Comparison of ENCODE assay signal across 2 cellular contexts in genomic region chr12:80967565-80967964, GRCh38.
TF ChIP-seq lines count a peak whose summit lies in the region.

No MANE protein-coding gene starts in this region.

TF ChIP-seq in HepG2, 621 proteins besides CTCF, POLR2A, EP300 and RAD21:
- TF ChIP-seq PRPF4 (IDR thresholded peaks at IDR 0.05; ENCODE audit: low read depth, low read length, poor library complexity, severe bottlenecking) (no peak), CHD2 (IDR thresholded peaks at IDR 0.05; ENCODE audit: low read depth, low read length) (no peak), MAFK (conservative IDR thresholded peaks at IDR 0.05 in 1 of 2, IDR thresholded peaks at IDR 0.05 in 1 of 2; ENCODE audit: low read length in 2 of 2) (peak; percentile 54 to 55; a peak in 2 of 4 replicates), MAFF (IDR thresholded peaks at IDR 0.05; ENCODE audit: low read depth, low read length) (0 out of 2 replicates have a peak, but pooled peaks have one; percentile 51)
- TF ChIP-seq, protein P1, sequence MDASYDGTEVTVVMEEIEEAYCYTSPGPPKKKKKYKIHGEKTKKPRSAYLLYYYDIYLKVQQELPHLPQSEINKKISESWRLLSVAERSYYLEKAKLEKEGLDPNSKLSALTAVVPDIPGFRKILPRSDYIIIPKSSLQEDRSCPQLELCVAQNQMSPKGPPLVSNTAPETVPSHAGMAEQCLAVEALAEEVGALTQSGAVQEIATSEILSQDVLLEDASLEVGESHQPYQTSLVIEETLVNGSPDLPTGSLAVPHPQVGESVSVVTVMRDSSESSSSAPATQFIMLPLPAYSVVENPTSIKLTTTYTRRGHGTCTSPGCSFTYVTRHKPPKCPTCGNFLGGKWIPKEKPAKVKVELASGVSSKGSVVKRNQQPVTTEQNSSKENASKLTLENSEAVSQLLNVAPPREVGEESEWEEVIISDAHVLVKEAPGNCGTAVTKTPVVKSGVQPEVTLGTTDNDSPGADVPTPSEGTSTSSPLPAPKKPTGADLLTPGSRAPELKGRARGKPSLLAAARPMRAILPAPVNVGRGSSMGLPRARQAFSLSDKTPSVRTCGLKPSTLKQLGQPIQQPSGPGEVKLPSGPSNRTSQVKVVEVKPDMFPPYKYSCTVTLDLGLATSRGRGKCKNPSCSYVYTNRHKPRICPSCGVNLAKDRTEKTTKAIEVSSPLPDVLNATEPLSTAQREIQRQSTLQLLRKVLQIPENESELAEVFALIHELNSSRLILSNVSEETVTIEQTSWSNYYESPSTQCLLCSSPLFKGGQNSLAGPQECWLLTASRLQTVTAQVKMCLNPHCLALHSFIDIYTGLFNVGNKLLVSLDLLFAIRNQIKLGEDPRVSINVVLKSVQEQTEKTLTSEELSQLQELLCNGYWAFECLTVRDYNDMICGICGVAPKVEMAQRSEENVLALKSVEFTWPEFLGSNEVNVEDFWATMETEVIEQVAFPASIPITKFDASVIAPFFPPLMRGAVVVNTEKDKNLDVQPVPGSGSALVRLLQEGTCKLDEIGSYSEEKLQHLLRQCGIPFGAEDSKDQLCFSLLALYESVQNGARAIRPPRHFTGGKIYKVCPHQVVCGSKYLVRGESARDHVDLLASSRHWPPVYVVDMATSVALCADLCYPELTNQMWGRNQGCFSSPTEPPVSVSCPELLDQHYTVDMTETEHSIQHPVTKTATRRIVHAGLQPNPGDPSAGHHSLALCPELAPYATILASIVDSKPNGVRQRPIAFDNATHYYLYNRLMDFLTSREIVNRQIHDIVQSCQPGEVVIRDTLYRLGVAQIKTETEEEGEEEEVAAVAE (CRISPR knock-in tag; IDR thresholded peaks at IDR 0.05; ENCODE audit: borderline replicate concordance) = no peak

TF ChIP-seq in IMR-90, 13 proteins besides CTCF, POLR2A, EP300 and RAD21:
- 0 out of 2 replicates have a peak, but pooled peaks have one; percentile 19 for TF ChIP-seq MAFK (IDR thresholded peaks at IDR 0.05; ENCODE audit: low read depth, low read length)
- no peak for TF ChIP-seq RFX5 (IDR thresholded peaks at IDR 0.05; ENCODE audit: low read depth, low read length)
- no peak for TF ChIP-seq MXI1 (IDR thresholded peaks at IDR 0.05; ENCODE audit: borderline replicate concordance, low read depth, low read length)
